1 cellular context compared by ENCODE assay signal in genomic region chr1:44608141-44608540, GRCh38.
A peak's percentile ranks its signal among the peaks of the same experiment; 100 is the strongest.
TF ChIP-seq lines count a peak whose summit lies in the region.

No MANE protein-coding gene starts in this region.

TF ChIP-seq in H1, 55 proteins besides CTCF, POLR2A, EP300 and RAD21:
- no peak for TF ChIP-seq FOSL1 (IDR thresholded peaks at IDR 0.05; ENCODE audit: insufficient read depth, low read depth, low read length)
- peak; percentile 66 for TF ChIP-seq USF2 (IDR thresholded peaks at IDR 0.05; ENCODE audit: low read length)
TF ChIP-seq in H1: peak in this region for 1.
